In genomic region chr4:53378171-53378482, GRCh38 we compare ENCODE assay signal across 8 cellular contexts. TPM values are rescaled to one million over a fixed set of nuclear protein-coding genes. Genes with fewer than 3 reads are reported as not detected.
DNase-seq lines count a peak whose midpoint lies in the region; ATAC-seq and TF ChIP-seq lines count a peak whose summit lies in the region.

No MANE protein-coding gene starts in this region.

- no peaks in the 10 kb centered on the region for H3K27me3 ChIP-seq in endocrine pancreas (ENCODE audit: control insufficient read depth, insufficient read depth, low read length)

- peaks cover 1% of the 10 kb centered on the region for H3K27me3 Mint-ChIP-seq in progenitor cell of endocrine pancreas

- H3K27ac Mint-ChIP-seq in progenitor cell of endocrine pancreas, result peak overlapping the region; percentile 99

- H3K9ac ChIP-seq in endocrine pancreas (ENCODE audit: control insufficient read depth, insufficient read depth, low read length), result peak overlapping the region; percentile 94

- H3K9me3 Mint-ChIP-seq in progenitor cell of endocrine pancreas (ENCODE audit: low read depth), result no peaks in the 10 kb centered on the region

- H3K36me3 ChIP-seq in KOPT-K1 (ENCODE audit: insufficient read depth, low read length), result peaks cover 32% of the 10 kb centered on the region
- no peaks in the 10 kb centered on the region for H3K36me3 ChIP-seq in endocrine pancreas (ENCODE audit: control insufficient read depth, insufficient read depth, low read length)

- peaks cover 37% of the 10 kb centered on the region for H3K4me1 ChIP-seq in endocrine pancreas (ENCODE audit: control insufficient read depth, insufficient read depth, low read length)

- ATAC-seq in GM18502 (IDR thresholded peaks at IDR 0.05; ENCODE audit: poor library complexity, unreplicated experiment) (no peak), GM18868 (IDR thresholded peaks at IDR 0.05; ENCODE audit: unreplicated experiment) (no peak)

- peaks cover 21% of the 10 kb centered on the region for H3K4me1 Mint-ChIP-seq in progenitor cell of endocrine pancreas (ENCODE audit: low read depth)

- peak overlapping the region; percentile 94 for H3K4me3 ChIP-seq in endocrine pancreas (ENCODE audit: control insufficient read depth, insufficient read depth, low read length)

- peak; percentile 27 for DNase-seq in NOMO-1 treated with DMSO at 0.1 percent for 48 hours (lab: John Stamatoyannopoulos, UW; ENCODE audit: unreplicated experiment)
- DNase-seq in NOMO-1 (lab: John Stamatoyannopoulos, UW; ENCODE audit: unreplicated experiment in 2 of 2), result no peak
- DNase-seq in progenitor cell of endocrine pancreas (ENCODE audit: low spot score, unreplicated experiment), result no peak
- no peak for DNase-seq in NAMALWA (ENCODE audit: low spot score)

- peaks cover 1% of the 10 kb centered on the region for H3K36me3 Mint-ChIP-seq in progenitor cell of endocrine pancreas (ENCODE audit: insufficient read depth)

- TF ChIP-seq CTCF in progenitor cell of endocrine pancreas (IDR thresholded peaks at IDR 0.05; ENCODE audit: unreplicated experiment), result no peak

- H3K27ac ChIP-seq in KOPT-K1 (ENCODE audit: low read depth, low read length, poor library complexity, severe bottlenecking), result peak overlapping the region; percentile 80

- no peaks in the 10 kb centered on the region for H3K9me3 ChIP-seq in KOPT-K1 (ENCODE audit: insufficient read depth, low read length, poor library complexity, severe bottlenecking)
- H3K9me3 ChIP-seq in endocrine pancreas (ENCODE audit: control insufficient read depth, low read length), result no peaks in the 10 kb centered on the region

- peak overlapping the region; percentile 100 for H3K4me3 Mint-ChIP-seq in progenitor cell of endocrine pancreas (ENCODE audit: low read depth)

RNA-seq across cellular contexts. Expression of gene FIP1L1, which starts 0.7 kb away (rescaled TPM):
- total RNA-seq in progenitor cell of endocrine pancreas, result 71.6 and 84.2 TPM in 2 replicates

RNA-seq across cellular contexts. Expression of gene SCFD2, which starts 12.3 kb away (rescaled TPM):
- 11.8 and 12.5 TPM in 2 replicates for total RNA-seq in progenitor cell of endocrine pancreas
